8 cellular contexts compared by ENCODE assay signal in genomic region chr13:49300716-49301589, GRCh38. TPM values are rescaled to one million over a fixed set of nuclear protein-coding genes. Genes with fewer than 3 reads are reported as not detected.
DNase-seq lines count a peak whose midpoint lies in the region; ATAC-seq and TF ChIP-seq lines count a peak whose summit lies in the region.

No MANE protein-coding gene starts in this region.

- intact Hi-C loops in activated T-helper 1 cell treated with anti-CD3 and anti-CD28 coated beads, Interleukin-12 subunit alpha, Interleukin-12 subunit beta, Interleukin-2, Interleukin-4 antibody, amounts not matched to agents 30 ng/mL and 10 ng/mL and 1 ng/mL, durations not matched to agents 14 hours and 24 hours and 36 hours (cut with micrococcal nuclease), result loop anchor here (1.0 to 2.0 kb wide), 7 partner anchors 136 to 547 kb away; partner anchors contain the start of genes CAB39L, KPNA3, PHF11 and RCBTB1
- intact Hi-C loops in testis (cut with DNase I; ENCODE audit: low total_unique reads), result loop anchor here (5.0 kb wide), 1 partner anchor 136 kb away; no protein-coding TSS in a partner anchor

- H3K4me1 ChIP-seq in HUES6 (ENCODE audit: control insufficient read depth, insufficient read depth, low read length) (no peaks in the 10 kb centered on the region; the same call in 1 of the 2 replicates), testis (peaks cover 57% of the 10 kb centered on the region)

- H3K27me3 Mint-ChIP-seq in activated T-helper 1 cell treated with anti-CD3 and anti-CD28 coated beads, Interleukin-12 subunit alpha, Interleukin-12 subunit beta, Interleukin-2, Interleukin-4 antibody, amounts not matched to agents 30 ng/mL and 10 ng/mL and 1 ng/mL, durations not matched to agents 14 hours and 24 hours and 36 hours (ENCODE audit: insufficient read depth), result no peaks in the 10 kb centered on the region

- no peaks in the 10 kb centered on the region for H3K9me3 ChIP-seq in HUES6 (ENCODE audit: control insufficient read depth, insufficient read depth, low read depth, low read length)
- no peaks in the 10 kb centered on the region for H3K9me3 ChIP-seq in testis

- H3K36me3 ChIP-seq in HUES6 (ENCODE audit: control insufficient read depth, insufficient read depth, low read length) (no peaks in the 10 kb centered on the region), testis (ENCODE audit: low read depth, missing control alignments) (no peaks in the 10 kb centered on the region)

- WGBS in testis, 2 donors, result 44 to 48% methylated on average over 16 to 20 of the region's 20 CpGs

- H3K4me3 ChIP-seq in HUES6 (ENCODE audit: low read depth, low read length) (peak overlapping the region; percentile 14; the same call in 1 of the 2 replicates), fibroblast of the aortic adventitia (ENCODE audit: low read depth, low read length) (peak overlapping the region; percentile 48), testis (no peak overlapping the region)

- no peak for TF ChIP-seq POLR2A in testis (IDR thresholded peaks at IDR 0.05)

- no peak overlapping the region for H3K27ac ChIP-seq in HUES6 (ENCODE audit: low read depth, low read length)
- H3K27ac ChIP-seq in testis, result peak overlapping the region; percentile 74 to 77

- no peaks in the 10 kb centered on the region for H3K27me3 ChIP-seq in HUES6 (ENCODE audit: control insufficient read depth, insufficient read depth, low read length)
- no peaks in the 10 kb centered on the region for H3K27me3 ChIP-seq in testis

- peak overlapping the region; percentile 65 for H3K27ac Mint-ChIP-seq in activated T-helper 1 cell treated with anti-CD3 and anti-CD28 coated beads, Interleukin-12 subunit alpha, Interleukin-12 subunit beta, Interleukin-2, Interleukin-4 antibody, amounts not matched to agents 30 ng/mL and 10 ng/mL and 1 ng/mL, durations not matched to agents 14 hours and 24 hours and 36 hours

- H3K9ac ChIP-seq in HUES6 (ENCODE audit: low read length), result no peak overlapping the region

- H3K4me3 Mint-ChIP-seq in activated T-helper 1 cell treated with anti-CD3 and anti-CD28 coated beads, Interleukin-12 subunit alpha, Interleukin-12 subunit beta, Interleukin-2, Interleukin-4 antibody, amounts not matched to agents 30 ng/mL and 10 ng/mL and 1 ng/mL, durations not matched to agents 14 hours and 24 hours and 36 hours, result peak overlapping the region; percentile 10

- peaks cover 14% of the 10 kb centered on the region for H3K4me1 Mint-ChIP-seq in activated T-helper 1 cell treated with anti-CD3 and anti-CD28 coated beads, Interleukin-12 subunit alpha, Interleukin-12 subunit beta, Interleukin-2, Interleukin-4 antibody, amounts not matched to agents 30 ng/mL and 10 ng/mL and 1 ng/mL, durations not matched to agents 14 hours and 24 hours and 36 hours (ENCODE audit: low read depth)

- TF ChIP-seq CTCF in fibroblast of the aortic adventitia (IDR thresholded peaks at IDR 0.05; ENCODE audit: insufficient read depth, low read length), result peak; percentile 82
- peak; percentile 81 to 93 (median 85) for TF ChIP-seq CTCF in testis (IDR thresholded peaks at IDR 0.05)

- no peaks in the 10 kb centered on the region for H3K36me3 Mint-ChIP-seq in activated T-helper 1 cell treated with anti-CD3 and anti-CD28 coated beads, Interleukin-12 subunit alpha, Interleukin-12 subunit beta, Interleukin-2, Interleukin-4 antibody, amounts not matched to agents 30 ng/mL and 10 ng/mL and 1 ng/mL, durations not matched to agents 14 hours and 24 hours and 36 hours (ENCODE audit: low read depth)

- no peaks in the 10 kb centered on the region for H3K9me3 Mint-ChIP-seq in activated T-helper 1 cell treated with anti-CD3 and anti-CD28 coated beads, Interleukin-12 subunit alpha, Interleukin-12 subunit beta, Interleukin-2, Interleukin-4 antibody, amounts not matched to agents 30 ng/mL and 10 ng/mL and 1 ng/mL, durations not matched to agents 14 hours and 24 hours and 36 hours

- ATAC-seq in GM21381 (IDR thresholded peaks at IDR 0.05; ENCODE audit: unreplicated experiment), result peak; percentile 89

- peak; percentile 44 for DNase-seq in DMS114 treated with DMSO at 0.1 percent for 48 hours (lab: John Stamatoyannopoulos, UW; ENCODE audit: unreplicated experiment)
- DNase-seq in RPMI8226, result peak; percentile 67
- DNase-seq in activated T-helper 1 cell treated with anti-CD3 and anti-CD28 coated beads, Interleukin-12 subunit alpha, Interleukin-12 subunit beta, Interleukin-2, Interleukin-4 antibody, amounts not matched to agents 30 ng/mL and 10 ng/mL and 1 ng/mL, durations not matched to agents 14 hours and 24 hours and 36 hours (ENCODE audit: low spot score), result peak; percentile 61
- DNase-seq in fibroblast of the aortic adventitia (ENCODE audit: low read depth), result peak; percentile 82
- DNase-seq in occipital lobe (lab: John Stamatoyannopoulos, UW), result peak; percentile 35
- DNase-seq in testis, result peak; percentile 66

RNA-seq across cellular contexts. Expression of gene CDADC1, which starts 53.2 kb away (rescaled TPM):
- 8.1 and 9.5 TPM in 2 replicates for total RNA-seq in activated T-helper 1 cell treated with anti-CD3 and anti-CD28 coated beads, Interleukin-12 subunit alpha, Interleukin-12 subunit beta, Interleukin-2, Interleukin-4 antibody, amounts not matched to agents 30 ng/mL and 10 ng/mL and 1 ng/mL, durations not matched to agents 14 hours and 24 hours and 36 hours
- total RNA-seq in fibroblast of the aortic adventitia (ENCODE audit: low replicate concordance) (3.8 and 9.1 TPM in 2 replicates), occipital lobe (14.8 TPM), testis (10 to 100 TPM; 18.5 to 33.2 TPM)
- polyA plus RNA-seq in testis (ENCODE audit: insufficient read depth, low read depth, low replicate concordance), result 32.5 TPM

Comparison
In these comparisons a context has a peak if more than half of its experiments do, and no peak if none do; other contexts are left out.
1. H3K4me3 ChIP-seq: peak in HUES6 (single experiment) and fibroblast of the aortic adventitia (single experiment); none in testis (0 of 2).
2. Peak in every context shown above with its lines, with median percentiles within 50 percentile points of each other: DNase-seq.